In the genomic region with DNA sequence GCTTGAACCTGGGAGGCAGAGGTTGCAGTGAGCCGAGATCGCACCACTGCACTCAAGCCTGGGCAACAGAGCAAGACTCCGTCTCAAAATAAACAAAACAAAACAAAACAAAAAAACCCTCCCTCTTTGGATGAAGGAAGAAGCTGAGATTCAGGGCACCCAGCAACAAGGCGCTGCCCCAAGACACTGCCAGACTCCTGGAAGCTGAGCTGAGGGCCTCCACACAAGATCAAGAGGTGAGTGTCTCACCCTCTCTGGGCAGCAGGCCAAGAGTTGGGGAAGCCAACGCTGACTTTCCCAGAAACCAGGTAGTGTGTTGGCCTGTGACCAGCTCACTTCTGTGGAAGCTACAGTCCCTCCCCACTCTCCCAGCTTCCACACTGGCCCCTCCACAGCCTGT, we compare ENCODE assay signal across 13 cellular contexts. TPM values are rescaled to one million over a fixed set of nuclear protein-coding genes. Genes with fewer than 3 reads are reported as not detected.
A peak's percentile ranks its signal among the peaks of the same experiment; 100 is the strongest.
DNase-seq lines count a peak whose midpoint lies in the region; ATAC-seq lines count a peak whose summit lies in the region.
"Had no signal": no experiment of that assay in that cellular context is flagged by ENCODE, and none has a peak within 500 bp of the region (broad histone marks: within the 10 kb centered on the region; RNA-seq: fewer than 3 reads in every experiment).

No MANE protein-coding gene starts in this region.

- CTCF ChIA-PET in activated CD4-positive, alpha-beta T cell treated with anti-CD3 and anti-CD28 coated beads for 36 hours (lab: Charles Lee), result interaction anchor here (0.6 to 1.3 kb wide), 2 partner anchors 19 to 20 kb away, joined by 3 to 6 read pairs; no protein-coding TSS in a partner anchor

- DNase-seq in activated CD4-positive, alpha-beta T cell treated with anti-CD3 and anti-CD28 coated beads for 36 hours, result peak; percentile 60
- no peak for DNase-seq in activated CD4-positive, alpha-beta T cell treated with anti-CD3 and anti-CD28 coated beads for 4 hours
- peak; percentile 35 for DNase-seq in MG63
- DNase-seq in astrocyte of the hippocampus (ENCODE audit: low read depth, low spot score), result peak; percentile 26
- peak; percentile 88 for DNase-seq in renal cortical epithelial cell (ENCODE audit: low read depth)
- no peak for DNase-seq in MV-4-11 (lab: John Stamatoyannopoulos, UW)
- DNase-seq in ecto neural progenitor cell (ENCODE audit: low spot score), result no peak
- DNase-seq: activated CD8-positive, alpha-beta memory T cell treated with anti-CD3 and anti-CD28 coated beads, Interleukin-2, amount 50 U/mL, for 48 hours; naive thymus-derived CD8-positive, alpha-beta T cell had no signal

- no peak overlapping the region for H3K4me3 ChIP-seq in MG63
- H3K4me3 ChIP-seq: skin epidermis had no signal

- H3K9me3 Mint-ChIP-seq in activated CD4-positive, alpha-beta T cell treated with anti-CD3 and anti-CD28 coated beads for 36 hours (ENCODE audit: low read depth), result no peaks in the 10 kb centered on the region
- H3K9me3 Mint-ChIP-seq: naive thymus-derived CD8-positive, alpha-beta T cell had no signal

- ATAC-seq in activated CD4-positive, alpha-beta T cell treated with anti-CD3 and anti-CD28 coated beads for 36 hours, result peak; percentile 54
- no peak for ATAC-seq in HG03521 (IDR thresholded peaks at IDR 0.05; ENCODE audit: unreplicated experiment)
- ATAC-seq: naive thymus-derived CD8-positive, alpha-beta T cell had no signal

- no peak overlapping the region for H3K4me3 Mint-ChIP-seq in activated CD4-positive, alpha-beta T cell treated with anti-CD3 and anti-CD28 coated beads for 36 hours
- H3K4me3 Mint-ChIP-seq: brain had no signal

- H3K9me3 ChIP-seq in MG63, result no peaks in the 10 kb centered on the region

- POLR2A ChIA-PET in activated CD4-positive, alpha-beta T cell treated with anti-CD3 and anti-CD28 coated beads for 36 hours (lab: Charles Lee), result interaction anchor here (0.6 to 0.7 kb wide), 2 partner anchors 102 to 212 kb away, joined by 3 to 5 read pairs; a partner anchor contains a TSS

- H3K27me3 Mint-ChIP-seq in activated CD4-positive, alpha-beta T cell treated with anti-CD3 and anti-CD28 coated beads for 36 hours, result no peaks in the 10 kb centered on the region
- H3K27me3 Mint-ChIP-seq: naive thymus-derived CD8-positive, alpha-beta T cell had no signal

- no peaks in the 10 kb centered on the region for H3K36me3 Mint-ChIP-seq in activated CD4-positive, alpha-beta T cell treated with anti-CD3 and anti-CD28 coated beads for 36 hours (ENCODE audit: low read depth)
- H3K36me3 Mint-ChIP-seq: brain; naive thymus-derived CD8-positive, alpha-beta T cell had no signal

- H3K27me3 ChIP-seq in MG63, result peaks cover 2% of the 10 kb centered on the region; the same call in 1 of the 2 replicates

- H3K36me3 ChIP-seq in MG63, result no peaks in the 10 kb centered on the region

- intact Hi-C loops in activated CD4-positive, alpha-beta T cell treated with anti-CD3 and anti-CD28 coated beads for 36 hours (cut with DNase I, micrococcal nuclease), result no loop called here

- peaks cover 27% of the 10 kb centered on the region for H3K4me1 Mint-ChIP-seq in activated CD4-positive, alpha-beta T cell treated with anti-CD3 and anti-CD28 coated beads for 36 hours
- H3K4me1 Mint-ChIP-seq: brain had no signal

- no peak overlapping the region for H3K27ac Mint-ChIP-seq in activated CD4-positive, alpha-beta T cell treated with anti-CD3 and anti-CD28 coated beads for 36 hours
- H3K27ac Mint-ChIP-seq: brain had no signal

RNA-seq across cellular contexts. Expression of a gene that starts 3.7 kb away (rescaled TPM):
- not detected for total RNA-seq in activated CD4-positive, alpha-beta T cell treated with anti-CD3 and anti-CD28 coated beads for 36 hours
- total RNA-seq in MG63 (2014; rRNA removed; shearing (Covaris generic); ENCODE audit: low replicate concordance), result not detected in 2 replicates
- not detected in 2 replicates for total RNA-seq in renal cortical epithelial cell
- total RNA-seq: T-helper 1 cell treated with Interleukin-12 subunit alpha and Interleukin-12 subunit beta and Interleukin-4 antibody, amounts not matched to agents 30 ng/mL and 1 ng/mL, for 36 hours had no signal

RNA-seq across cellular contexts. Expression of a gene that starts 9.5 kb away (rescaled TPM):
- 10 to 100 TPM; 27.0 to 32.7 TPM for total RNA-seq in activated CD4-positive, alpha-beta T cell treated with anti-CD3 and anti-CD28 coated beads for 36 hours
- total RNA-seq in MG63 (2014; rRNA removed; shearing (Covaris generic); ENCODE audit: low replicate concordance), result not detected in 2 replicates
- not detected in 2 replicates for total RNA-seq in renal cortical epithelial cell

RNA-seq across cellular contexts. Expression of a gene that starts 11.4 kb away (rescaled TPM):
- total RNA-seq in activated CD4-positive, alpha-beta T cell treated with anti-CD3 and anti-CD28 coated beads for 36 hours, result 10 to 100 TPM; 60.1 TPM
- 0.81 and 2.1 TPM in 2 replicates for total RNA-seq in MG63 (2014; rRNA removed; shearing (Covaris generic); ENCODE audit: low replicate concordance)
- 4.2 and 8.7 TPM in 2 replicates for total RNA-seq in renal cortical epithelial cell

RNA-seq across cellular contexts. Expression of a gene that starts 24.4 kb away (rescaled TPM):
- total RNA-seq in activated CD4-positive, alpha-beta T cell treated with anti-CD3 and anti-CD28 coated beads for 36 hours, result 1 to 10 TPM; 7.8 to 8.3 TPM
- total RNA-seq in MG63 (2014; rRNA removed; shearing (Covaris generic); ENCODE audit: low replicate concordance), result 2.3 and 2.9 TPM in 2 replicates
- 0.52 and 6.3 TPM in 2 replicates for total RNA-seq in renal cortical epithelial cell

RNA-seq across cellular contexts. Expression of a gene that starts 43.4 kb away (rescaled TPM):
- 1 to 10 TPM; 2.3 to 3.0 TPM for total RNA-seq in activated CD4-positive, alpha-beta T cell treated with anti-CD3 and anti-CD28 coated beads for 36 hours
- total RNA-seq in MG63 (2014; rRNA removed; shearing (Covaris generic); ENCODE audit: low replicate concordance), result 19.1 and 32.5 TPM in 2 replicates
- total RNA-seq in renal cortical epithelial cell, result 0.52 and 2.9 TPM in 2 replicates
- total RNA-seq: naive thymus-derived CD8-positive, alpha-beta T cell had no signal

Comparison
In these comparisons a context has a peak if more than half of its experiments do, and no peak if none do; other contexts are left out.
1. DNase-seq: peak in activated CD4-positive, alpha-beta T cell treated with anti-CD3 and anti-CD28 coated beads for 36 hours (single experiment), MG63 (single experiment), astrocyte of the hippocampus (single experiment) and renal cortical epithelial cell (single experiment); none in activated CD4-positive, alpha-beta T cell treated with anti-CD3 and anti-CD28 coated beads for 4 hours (0 of 2), MV-4-11 (single experiment) and ecto neural progenitor cell (single experiment).
2. RNA of a gene that starts 9.5 kb away (total RNA-seq): 27.0 to 32.7 TPM in activated CD4-positive, alpha-beta T cell treated with anti-CD3 and anti-CD28 coated beads for 36 hours; not detected in renal cortical epithelial cell and not detected in MG63; every median in the first group is over 10 times any median in the second.